ENCODE assay signal across 18 cellular contexts in genomic region chr6:16372029-16372776, GRCh38.
"Had no signal": no experiment of that assay in that cellular context is flagged by ENCODE, and none has a peak within 500 bp of the region (broad histone marks: within the 10 kb centered on the region; RNA-seq: fewer than 3 reads in every experiment).

No MANE protein-coding gene starts in this region.

- DNase-seq: activated CD4-positive, alpha-beta memory T cell treated with anti-CD3 and anti-CD28 coated beads for 36 hours; activated CD4-positive, alpha-beta T cell treated with anti-CD3 and anti-CD28 coated beads for 4 hours; activated naive CD4-positive, alpha-beta T cell; activated naive CD8-positive, alpha-beta T cell treated with anti-CD3 and anti-CD28 coated beads, Interleukin-2, amount 10 ng/mL, durations not matched to agents 7 days and 5 days; amygdala; body of pancreas; dorsolateral prefrontal cortex; endodermal cell; foreskin melanocyte; head of caudate nucleus; left ventricle myocardium inferior; mammary epithelial cell; mucosa of descending colon; naive thymus-derived CD8-positive, alpha-beta T cell; pancreas; stimulated activated naive CD4-positive, alpha-beta T cell treated with Interleukin-2 at 50 U/mL for 16 hours; T-cell; tibial artery had no signal

- H3K4me3 ChIP-seq: body of pancreas, dorsolateral prefrontal cortex, left ventricle myocardium inferior, mucosa of descending colon, pancreas, tibial artery had no signal
